29 cellular contexts compared by ENCODE assay signal in genomic region chr19:19524053-19524452, GRCh38. TPM values are rescaled to one million over a fixed set of nuclear protein-coding genes. Genes with fewer than 3 reads are reported as not detected.
A peak's percentile ranks its signal among the peaks of the same experiment; 100 is the strongest.
DNase-seq lines count a peak whose midpoint lies in the region; ATAC-seq and TF ChIP-seq lines count a peak whose summit lies in the region.
"Had no signal": no experiment of that assay in that cellular context is flagged by ENCODE, and none has a peak within 500 bp of the region (broad histone marks: within the 10 kb centered on the region; RNA-seq: fewer than 3 reads in every experiment).

No MANE protein-coding gene starts in this region.

- H3K9ac ChIP-seq in SK-N-MC (ENCODE audit: insufficient read length): peak overlapping the region; percentile 41

- H3K4me3 ChIP-seq in GM12865 (ENCODE audit: low read depth, low read length) (no peak overlapping the region), SK-N-MC (no peak overlapping the region), osteoblast (ENCODE audit: insufficient read depth, low read length) (no peak overlapping the region), right atrium auricular region (no peak overlapping the region)
- H3K4me3 ChIP-seq: ascending aorta, cardiac muscle cell, esophagus muscularis mucosa, MG63 had no signal

- TF ChIP-seq CTCF in GM12865 (IDR thresholded peaks at IDR 0.05; ENCODE audit: insufficient read depth, low read depth, low read length, missing control alignments): peak; percentile 9
- TF ChIP-seq CTCF in osteoblast (IDR thresholded peaks at IDR 0.05; ENCODE audit: extremely low read depth, low read depth, low read length): no peak
- TF ChIP-seq CTCF in right atrium auricular region (IDR thresholded peaks at IDR 0.05): no peak

- peaks cover 60% of the 10 kb centered on the region for H3K79me2 ChIP-seq in osteoblast (ENCODE audit: insufficient read depth, low read length)

- H3K4me1 ChIP-seq in osteoblast (ENCODE audit: insufficient read depth, low read length): no peaks in the 10 kb centered on the region
- peaks cover 0 to 32% of the 10 kb centered on the region in 2 donors for H3K4me1 ChIP-seq in right atrium auricular region

- H4K20me1 ChIP-seq in osteoblast (ENCODE audit: insufficient read depth, low read length): peaks cover 42% of the 10 kb centered on the region

- H2AFZ ChIP-seq in osteoblast (ENCODE audit: low read length): no peak overlapping the region

- H3K27ac ChIP-seq in SK-N-MC (no peak overlapping the region), osteoblast (ENCODE audit: low read depth, low read length) (no peak overlapping the region), right atrium auricular region (no peak overlapping the region)
- H3K27ac ChIP-seq: ascending aorta, cardiac muscle cell, esophagus muscularis mucosa had no signal

- H3K9me3 ChIP-seq in SK-N-MC (ENCODE audit: low read depth, low read length): no peaks in the 10 kb centered on the region
- H3K9me3 ChIP-seq in osteoblast (ENCODE audit: low read depth, low read length): no peaks in the 10 kb centered on the region
- H3K9me3 ChIP-seq in right atrium auricular region: no peaks in the 10 kb centered on the region
- H3K9me3 ChIP-seq: ascending aorta, esophagus muscularis mucosa, MG63 had no signal

- no peak overlapping the region for H3K4me2 ChIP-seq in osteoblast (ENCODE audit: insufficient read depth, low read length)

- peak; percentile 78 for ATAC-seq in HG02885 (IDR thresholded peaks at IDR 0.05; ENCODE audit: poor library complexity, unreplicated experiment)
- no peak for ATAC-seq in GM21367 (IDR thresholded peaks at IDR 0.05; ENCODE audit: unreplicated experiment)
- ATAC-seq: activated CD4-positive, alpha-beta T cell treated with anti-CD3 and anti-CD28 coated beads for 36 hours; left cardiac atrium had no signal

- H3K36me3 ChIP-seq in SK-N-MC (ENCODE audit: insufficient read depth, low read length) (peaks cover 33% of the 10 kb centered on the region), osteoblast (ENCODE audit: insufficient read depth, low read length) (peaks cover 27% of the 10 kb centered on the region), right atrium auricular region (peaks cover 42% of the 10 kb centered on the region)

- H3K27me3 ChIP-seq in osteoblast (ENCODE audit: insufficient read depth, low read length) (no peaks in the 10 kb centered on the region), right atrium auricular region (no peaks in the 10 kb centered on the region)
- H3K27me3 ChIP-seq: ascending aorta, cardiac muscle cell, esophagus muscularis mucosa, MG63 had no signal

- DNase-seq in GM12865 (ENCODE audit: low read depth): peak; percentile 47
- DNase-seq in SK-N-MC (ENCODE audit: low read depth, low spot score): no peak
- DNase-seq in osteoblast (ENCODE audit: insufficient read length, low spot score, missing footprints): peak; percentile 76
- no peak for DNase-seq in right atrium auricular region (ENCODE audit: low spot score)
- DNase-seq in kidney tubule cell (ENCODE audit: low spot score): no peak
- DNase-seq: activated CD4-positive, alpha-beta T cell treated with anti-CD3 and anti-CD28 coated beads for 36 hours; activated gamma-delta T cell; activated naive CD8-positive, alpha-beta T cell treated with anti-CD3 and anti-CD28 coated beads, Interleukin-2, amount 10 ng/mL, durations not matched to agents 7 days and 5 days; activated T-cell treated with anti-CD3 and anti-CD28 coated beads, Interleukin-2, amount 50 U/mL, for 1 hour; cortex of kidney; EL; foreskin melanocyte; IMR-90; left cardiac atrium; mammary epithelial cell; MG63; NCI-H1417 treated with DMSO at 0.1 percent for 48 hours; NCI-H2081; NCI-H345; NCI-H774; stimulated activated CD4-positive, alpha-beta T cell treated with anti-CD3 and anti-CD28 coated beads, Interleukin-4, amount 100 ng/mL, for 4 hours; stimulated activated naive CD4-positive, alpha-beta T cell; T-helper 2 cell had no signal

RNA-seq across cellular contexts. Expression of gene YJEFN3, which starts 4.7 kb away (rescaled TPM):
- total RNA-seq in osteoblast (under 0.01 and 0.29 TPM in 2 replicates), right atrium auricular region (1 to 10 TPM in 1 of 2 donors, under 1 TPM in 1; 0.85 to 1.5 TPM)

RNA-seq across cellular contexts. Expression of gene NDUFA13, which starts 8.0 kb away (rescaled TPM):
- total RNA-seq in osteoblast (160 and 202 TPM in 2 replicates), right atrium auricular region (100 to 1,000 TPM in 1 of 2 donors, 10 to 100 TPM in 1; 59.3 to 198 TPM)

RNA-seq across cellular contexts. Expression of gene TSSK6, which starts 8.7 kb away (rescaled TPM):
- total RNA-seq in osteoblast (2.7 and 4.3 TPM in 2 replicates), right atrium auricular region (1 to 10 TPM; 1.2 to 1.3 TPM)
- total RNA-seq: ascending aorta had no signal

RNA-seq across cellular contexts. Expression of gene CILP2, which starts 14.0 kb away (rescaled TPM):
- total RNA-seq in osteoblast (0.72 and 0.88 TPM in 2 replicates), right atrium auricular region (under 1 TPM; 0.19 to 0.24 TPM)
- total RNA-seq: ascending aorta, SK-MEL-5 had no signal

Comparison
In these comparisons a context has a peak if more than half of its experiments do, and no peak if none do; other contexts are left out.
1. DNase-seq: peak in GM12865 (single experiment) and osteoblast (single experiment); none in SK-N-MC (single experiment), right atrium auricular region (single experiment) and kidney tubule cell (single experiment).